Comparison of ENCODE assay signal across 16 cellular contexts in genomic region chr1:218584418-218585155, GRCh38.
DNase-seq lines count a peak whose midpoint lies in the region; ATAC-seq and TF ChIP-seq lines count a peak whose summit lies in the region.
"Had no signal": no experiment of that assay in that cellular context is flagged by ENCODE, and none has a peak within 500 bp of the region (broad histone marks: within the 10 kb centered on the region; RNA-seq: fewer than 3 reads in every experiment).

No MANE protein-coding gene starts in this region.

- peak; percentile 42 for DNase-seq in HFFc6
- peak; percentile 78 for DNase-seq in RPMI7951 (ENCODE audit: low read depth)
- no peak for DNase-seq in trophoblast cell
- no peak for DNase-seq in coronary artery (ENCODE audit: low spot score)
- DNase-seq in Karpas-422: no peak
- no peak for DNase-seq in DMS153 (lab: John Stamatoyannopoulos, UW)
- DNase-seq: activated CD4-positive, alpha-beta T cell treated with anti-CD3 and anti-CD28 coated beads for 4 hours; effector memory CD8-positive, alpha-beta T cell; glutamatergic neuron; KG1; left cardiac atrium; natural killer cell; NCI-H2029; NK-92 treated with Interleukin-12 subunit alpha and Interleukin-12 subunit beta, amount 100 ng/mL, for 24 hours had no signal

- H3K14ac ChIP-seq in trophoblast cell (ENCODE audit: low read length): peak overlapping the region; percentile 53

- H3K27ac ChIP-seq in trophoblast cell (ENCODE audit: low read depth, low read length): peak overlapping the region; percentile 89
- H3K27ac ChIP-seq in coronary artery: no peak overlapping the region
- H3K27ac ChIP-seq in Karpas-422 (ENCODE audit: low read length): no peak overlapping the region

- H3K18ac ChIP-seq in trophoblast cell (ENCODE audit: low read length): no peak overlapping the region

- peak overlapping the region; percentile 72 for H2BK5ac ChIP-seq in trophoblast cell (ENCODE audit: low read depth, low read length, poor library complexity)

- H3K27me3 Mint-ChIP-seq in HFFc6 (ENCODE audit: insufficient read depth): peaks cover 5% of the 10 kb centered on the region
- H3K27me3 Mint-ChIP-seq: effector memory CD8-positive, alpha-beta T cell had no signal

- H2AFZ ChIP-seq in trophoblast cell (ENCODE audit: insufficient read depth, low read length, poor library complexity) (peak overlapping the region; percentile 35), Karpas-422 (ENCODE audit: low read length) (no peak overlapping the region)

- no peak overlapping the region for H3K4me3 ChIP-seq in trophoblast cell (ENCODE audit: low read depth, low read length)
- H3K4me3 ChIP-seq in coronary artery: no peak overlapping the region
- H3K4me3 ChIP-seq in Karpas-422 (ENCODE audit: low read length): no peak overlapping the region

- ATAC-seq in esophagus mucosa (peak; percentile 88), GM21515 (IDR thresholded peaks at IDR 0.05; ENCODE audit: unreplicated experiment) (no peak)
- ATAC-seq: effector memory CD8-positive, alpha-beta T cell; left cardiac atrium; natural killer cell had no signal

- TF ChIP-seq CTCF in HFFc6 (IDR thresholded peaks at IDR 0.05) (no peak), coronary artery (IDR thresholded peaks at IDR 0.05) (no peak)

- peaks cover 20% of the 10 kb centered on the region for H3K79me1 ChIP-seq in trophoblast cell (ENCODE audit: low read length)

- peak overlapping the region; percentile 91 for H2BK120ac ChIP-seq in trophoblast cell (ENCODE audit: insufficient read depth, low read length, poor library complexity)

- H3K4me1 Mint-ChIP-seq in HFFc6 (ENCODE audit: low read depth): peaks cover 38% of the 10 kb centered on the region
- H3K4me1 Mint-ChIP-seq: natural killer cell had no signal

- H3K36me3 ChIP-seq in trophoblast cell (ENCODE audit: control insufficient read depth in 1 of 2, insufficient read depth in 2 of 2, low read length in 2 of 2): no peaks in the 10 kb centered on the region
- H3K36me3 ChIP-seq in Karpas-422 (ENCODE audit: insufficient read depth, low read length): no peaks in the 10 kb centered on the region

- H3K4me2 ChIP-seq in trophoblast cell (ENCODE audit: low read length) (no peak overlapping the region), Karpas-422 (ENCODE audit: low read depth, low read length, poor library complexity, severe bottlenecking) (no peak overlapping the region)

- H2AK5ac ChIP-seq in trophoblast cell (ENCODE audit: low read length): peak overlapping the region; percentile 9

- peaks cover 9% of the 10 kb centered on the region for H3K9me3 Mint-ChIP-seq in HFFc6

- H4K91ac ChIP-seq in trophoblast cell (ENCODE audit: low read depth, low read length): peak overlapping the region; percentile 81

- H3K27ac Mint-ChIP-seq in HFFc6: no peak overlapping the region; the same call in 1 of the 2 replicates
- H3K27ac Mint-ChIP-seq: effector memory CD8-positive, alpha-beta T cell; natural killer cell had no signal

- no peaks in the 10 kb centered on the region for H3K9me3 ChIP-seq in trophoblast cell (ENCODE audit: insufficient read depth, low read depth, low read length)
- H3K9me3 ChIP-seq in Karpas-422 (ENCODE audit: low read length): no peaks in the 10 kb centered on the region

- no peak overlapping the region for H4K12ac ChIP-seq in trophoblast cell (ENCODE audit: low read depth, low read length)

- no peak overlapping the region for H4K8ac ChIP-seq in trophoblast cell (ENCODE audit: low read depth, low read length)

- no CpG with 5 or more reads among the region's 3 CpGs for WGBS in trophoblast cell (ENCODE audit: extremely low coverage, insufficient coverage, insufficient read length)

- peak overlapping the region; percentile 100 for H2BK12ac ChIP-seq in trophoblast cell (ENCODE audit: low read length)

- H3K4ac ChIP-seq in trophoblast cell (ENCODE audit: low read depth, low read length): peak overlapping the region; percentile 58

- H3K27me3 ChIP-seq in trophoblast cell (ENCODE audit: insufficient read depth, low read length) (no peaks in the 10 kb centered on the region), Karpas-422 (ENCODE audit: low read length) (no peaks in the 10 kb centered on the region)

- peaks cover 2% of the 10 kb centered on the region for H3K79me2 ChIP-seq in trophoblast cell (ENCODE audit: control insufficient read depth, insufficient read depth, low read length, poor library complexity)
- H3K79me2 ChIP-seq in Karpas-422 (ENCODE audit: low read length): no peaks in the 10 kb centered on the region

- no peaks in the 10 kb centered on the region for H4K20me1 ChIP-seq in Karpas-422 (ENCODE audit: insufficient read depth, low read depth, low read length)

- H3K9ac ChIP-seq in trophoblast cell (ENCODE audit: low read length) (no peak overlapping the region), Karpas-422 (ENCODE audit: low read length) (no peak overlapping the region)

- H3K36me3 Mint-ChIP-seq in HFFc6 (ENCODE audit: low read depth): peaks cover 10% of the 10 kb centered on the region

- H3K23ac ChIP-seq in trophoblast cell (ENCODE audit: low read length): no peak overlapping the region

- H3K9me2 ChIP-seq in Karpas-422 (replicated peaks; ENCODE audit: insufficient read depth, low read length): no peaks in the 10 kb centered on the region

- peaks cover 8 to 12% of the 10 kb centered on the region in 2 experiments for H3K4me1 ChIP-seq in trophoblast cell (ENCODE audit: control insufficient read depth in 1 of 2, insufficient read depth in 2 of 2, low read length in 2 of 2)
- H3K4me1 ChIP-seq in Karpas-422 (ENCODE audit: low read length): no peaks in the 10 kb centered on the region

- H3K4me3 Mint-ChIP-seq in HFFc6: peak overlapping the region; percentile 3; the same call in 1 of the 2 replicates
- H3K4me3 Mint-ChIP-seq: effector memory CD8-positive, alpha-beta T cell; natural killer cell had no signal

Comparison
In these comparisons a context has a peak if more than half of its experiments do, and no peak if none do; other contexts are left out.
1. DNase-seq: peak in HFFc6 (single experiment) and RPMI7951 (single experiment); none in trophoblast cell (0 of 2), coronary artery (single experiment), Karpas-422 (single experiment) and DMS153 (single experiment).